Comparison of ENCODE assay signal across 19 cellular contexts in genomic region chr12:115763982-115764621, GRCh38.
A peak's percentile ranks its signal among the peaks of the same experiment; 100 is the strongest.
DNase-seq lines count a peak whose midpoint lies in the region; ATAC-seq and TF ChIP-seq lines count a peak whose summit lies in the region.
"Had no signal": no experiment of that assay in that cellular context is flagged by ENCODE, and none has a peak within 500 bp of the region (broad histone marks: within the 10 kb centered on the region; RNA-seq: fewer than 3 reads in every experiment).

No MANE protein-coding gene starts in this region.

- DNase-seq in DMS53 treated with DMSO at 0.1 percent for 48 hours (lab: John Stamatoyannopoulos, UW; ENCODE audit: unreplicated experiment), result peak; percentile 64
- peak; percentile 91 for DNase-seq in LNCaP clone FGC (ENCODE audit: low read depth)
- peak; percentile 21 for DNase-seq in PC-3
- DNase-seq in mesenchymal stem cell, result peak; percentile 23
- DNase-seq in NCI-H1092 treated with DMSO at 0.1 percent for 48 hours (lab: John Stamatoyannopoulos, UW), result no peak
- DNase-seq in hepatic stellate cell (ENCODE audit: low spot score), result no peak
- no peak for DNase-seq in foreskin melanocyte
- DNase-seq: activated CD4-positive, alpha-beta memory T cell treated with anti-CD3 and anti-CD28 coated beads, Interleukin-2, amount 10 ng/mL, durations not matched to agents 7 days and 5 days; activated naive CD4-positive, alpha-beta T cell treated with anti-CD3 and anti-CD28 coated beads, Interleukin-2, amount 10 ng/mL, durations not matched to agents 7 days and 5 days; activated T-cell treated with anti-CD3 and anti-CD28 coated beads, Interleukin-2, amount 50 U/mL, for 24 hours; GF-D8; MM.1S; NCI-H2081 treated with DMSO at 0.1 percent for 48 hours; Right ventricle myocardium superior; stimulated activated CD4-positive, alpha-beta T cell treated with anti-CD3 and anti-CD28 coated beads, Interleukin-4, amount 100 ng/mL, for 24 hours; substantia nigra; WERI-Rb-1 had no signal

- peak; percentile 66 for ATAC-seq in PC-3
- no peak for ATAC-seq in GM21825 (IDR thresholded peaks at IDR 0.05; ENCODE audit: unreplicated experiment)

- no peaks in the 10 kb centered on the region for H3K36me3 ChIP-seq in PC-3 (ENCODE audit: low read depth, low read length)
- no peaks in the 10 kb centered on the region for H3K36me3 ChIP-seq in mesenchymal stem cell (ENCODE audit: control insufficient read depth in 1 of 2, insufficient read depth in 2 of 2, low read depth in 1 of 2, low read length in 2 of 2)
- H3K36me3 ChIP-seq: WERI-Rb-1 had no signal

- H4K91ac ChIP-seq in mesenchymal stem cell (ENCODE audit: low read length), result no peak overlapping the region

- H3K4me2 ChIP-seq in PC-3 (ENCODE audit: low read length), result no peak overlapping the region
- H3K4me2 ChIP-seq in mesenchymal stem cell (ENCODE audit: low read length, poor library complexity, severe bottlenecking), result no peak overlapping the region

- no peaks in the 10 kb centered on the region for H4K20me1 ChIP-seq in PC-3 (ENCODE audit: low read length)

- H3K9ac ChIP-seq in PC-3 (ENCODE audit: low read length) (no peak overlapping the region), mesenchymal stem cell (ENCODE audit: low read length) (no peak overlapping the region)

- no peak overlapping the region for H2AK5ac ChIP-seq in mesenchymal stem cell (ENCODE audit: low read length, severe bottlenecking)

- no peaks in the 10 kb centered on the region for H3K79me2 ChIP-seq in PC-3 (ENCODE audit: low read length)

- H3K9me3 ChIP-seq in PC-3 (ENCODE audit: low read length), result no peaks in the 10 kb centered on the region
- H3K9me3 ChIP-seq in mesenchymal stem cell (ENCODE audit: control insufficient read depth, low read length), result no peaks in the 10 kb centered on the region

- H3K4ac ChIP-seq in mesenchymal stem cell (ENCODE audit: low read depth in 1 of 2, low read length in 2 of 2), result no peak overlapping the region

- no peak overlapping the region for H2BK15ac ChIP-seq in mesenchymal stem cell (ENCODE audit: low read depth, poor library complexity, severe bottlenecking)

- H3K27ac ChIP-seq in PC-3 (ENCODE audit: low read length) (no peak overlapping the region), mesenchymal stem cell (ENCODE audit: low read length, poor library complexity, severe bottlenecking) (no peak overlapping the region)
- H3K27ac ChIP-seq: skin epidermis, WERI-Rb-1 had no signal

- no peak overlapping the region for H2BK12ac ChIP-seq in mesenchymal stem cell (ENCODE audit: low read length in 2 of 2)

- no peak overlapping the region for H3K18ac ChIP-seq in mesenchymal stem cell (ENCODE audit: low read depth in 1 of 2, low read length in 2 of 2)

- H3F3A ChIP-seq in PC-3 (ENCODE audit: low read length, unreplicated experiment), result no peaks in the 10 kb centered on the region

- no peaks in the 10 kb centered on the region for H3K79me1 ChIP-seq in mesenchymal stem cell (replicated peaks; ENCODE audit: low read length, poor library complexity, severe bottlenecking)

- peaks cover 27% of the 10 kb centered on the region for H3K27me3 ChIP-seq in PC-3 (ENCODE audit: low read length)
- H3K27me3 ChIP-seq in mesenchymal stem cell (ENCODE audit: control insufficient read depth in 1 of 2, insufficient read depth in 1 of 2, low read length in 2 of 2), result no peaks in the 10 kb centered on the region

- BruUV-seq in PC-3 (replicated peaks; lab: Mats Ljungman, UMichigan), result no TSS peak

- H3K4me1 ChIP-seq in PC-3 (ENCODE audit: insufficient read depth, low read length) (no peaks in the 10 kb centered on the region), mesenchymal stem cell (ENCODE audit: control insufficient read depth, insufficient read depth, low read depth, low read length) (no peaks in the 10 kb centered on the region)

- H2BK5ac ChIP-seq in mesenchymal stem cell (ENCODE audit: low read depth, low read length, poor library complexity, severe bottlenecking), result no peak overlapping the region

- POLR2A ChIA-PET in PC-3 (lab: Charles Lee; ENCODE audit: unreplicated experiment), result no interaction called here

- H2AFZ ChIP-seq in PC-3 (ENCODE audit: low read length), result no peak overlapping the region
- H2AFZ ChIP-seq in mesenchymal stem cell (ENCODE audit: low read depth, low read length), result no peak overlapping the region

- H3K23ac ChIP-seq in mesenchymal stem cell (ENCODE audit: low read length in 2 of 2), result no peak overlapping the region

- no peak overlapping the region for H2BK120ac ChIP-seq in mesenchymal stem cell (ENCODE audit: low read depth, low read length)

- intact Hi-C loops in PC-3 (cut with micrococcal nuclease), result no loop called here

- 19% methylated on average over 3 of the region's 3 CpGs for WGBS in mesenchymal stem cell

- no peaks in the 10 kb centered on the region for H3K9me2 ChIP-seq in PC-3 (replicated peaks; ENCODE audit: low read length)

- no peak overlapping the region for H3K14ac ChIP-seq in mesenchymal stem cell (ENCODE audit: low read length in 2 of 2)

- CTCF ChIA-PET in PC-3 (lab: Charles Lee), result interaction anchor here (0.6 to 0.7 kb wide), 2 partner anchors 151 to 1818 kb away, joined by 3 to 10 read pairs; no protein-coding TSS in a partner anchor

- TF ChIP-seq CTCF in LNCaP clone FGC (IDR thresholded peaks at IDR 0.05; ENCODE audit: control insufficient read depth, extremely low read depth, insufficient read depth), result no peak
- no peak for TF ChIP-seq CTCF in PC-3 (conservative IDR thresholded peaks at IDR 0.05; ENCODE audit: low read depth, low read length)

- H3K4me3 ChIP-seq in LNCaP clone FGC (ENCODE audit: low read depth, low read length), result no peak overlapping the region
- no peak overlapping the region for H3K4me3 ChIP-seq in PC-3 (ENCODE audit: low read length)
- no peak overlapping the region for H3K4me3 ChIP-seq in mesenchymal stem cell (ENCODE audit: insufficient read depth in 1 of 2, low read depth in 1 of 2, low read length in 2 of 2)
- H3K4me3 ChIP-seq: skin epidermis had no signal

- H4K8ac ChIP-seq in mesenchymal stem cell (ENCODE audit: low read length), result no peak overlapping the region

Comparison
In these comparisons a context has a peak if more than half of its experiments do, and no peak if none do; other contexts are left out.
1. DNase-seq: peak in DMS53 treated with DMSO at 0.1 percent for 48 hours (single experiment), LNCaP clone FGC (single experiment), PC-3 (single experiment) and mesenchymal stem cell (single experiment); none in NCI-H1092 treated with DMSO at 0.1 percent for 48 hours (single experiment), hepatic stellate cell (single experiment) and foreskin melanocyte (single experiment).